ENCODE assay signal across 30 cellular contexts in genomic region chr2:121793816-121794215, GRCh38.
"Had no signal": no experiment of that assay in that cellular context is flagged by ENCODE, and none has a peak within 500 bp of the region (broad histone marks: within the 10 kb centered on the region; RNA-seq: fewer than 3 reads in every experiment).

No MANE protein-coding gene starts in this region.

- H3K4me1 Mint-ChIP-seq: natural killer cell; stimulated activated memory B cell treated with anti-CD40 and anti-IgM and Interleukin-4, amounts not matched to agents 10 μg/mL and 1 μg/mL and 100 μg/mL, for 72 hours; stimulated activated naive CD8-positive, alpha-beta T cell treated with anti-CD3 and anti-CD28 coated beads, Interleukin-15, amount 100 ng/mL, for 72 hours had no signal

- H2AFZ ChIP-seq: neural progenitor cell, parathyroid adenoma had no signal

- H3K27ac ChIP-seq: neural progenitor cell, ovary, parathyroid adenoma, psoas muscle, right lobe of liver, sigmoid colon, suprapubic skin, testis, tibial artery, transverse colon, upper lobe of right lung, uterus had no signal

- H3K27ac Mint-ChIP-seq: natural killer cell; nephron; neural progenitor cell; progenitor cell of endocrine pancreas; stimulated activated memory B cell treated with anti-CD40 and anti-IgM and Interleukin-4, amounts not matched to agents 10 μg/mL and 1 μg/mL and 100 μg/mL, for 72 hours; stimulated activated naive CD8-positive, alpha-beta T cell treated with anti-CD3 and anti-CD28 coated beads, Interleukin-15, amount 100 ng/mL, for 72 hours; type B pancreatic cell had no signal

- H3K79me2 ChIP-seq: parathyroid adenoma had no signal

- H3K9ac ChIP-seq: neural progenitor cell, parathyroid adenoma had no signal

- H3K4me2 ChIP-seq: neural progenitor cell had no signal

- H3K36me3 Mint-ChIP-seq: natural killer cell; neural progenitor cell; stimulated activated memory B cell treated with anti-CD40 and anti-IgM and Interleukin-4, amounts not matched to agents 10 μg/mL and 1 μg/mL and 100 μg/mL, for 72 hours; type B pancreatic cell had no signal

- H3K4me1 ChIP-seq: neural progenitor cell, parathyroid adenoma, psoas muscle, right lobe of liver, sigmoid colon, suprapubic skin, testis, tibial artery, transverse colon, upper lobe of right lung, uterus had no signal

- ATAC-seq: natural killer cell; psoas muscle; right cardiac atrium; right lobe of liver; stimulated activated memory B cell treated with anti-CD40 and anti-IgM and Interleukin-4, amounts not matched to agents 10 μg/mL and 1 μg/mL and 100 μg/mL, for 72 hours; stimulated activated naive CD8-positive, alpha-beta T cell treated with anti-CD3 and anti-CD28 coated beads, Interleukin-15, amount 100 ng/mL, for 72 hours; stimulated activated naive CD8-positive, alpha-beta T cell treated with anti-CD3 and anti-CD28 coated beads, Interleukin-15, Interleukin-2, amounts not matched to agents 100 U/mL and 50 U/mL, for 24 hours; upper lobe of right lung had no signal

- H3K36me3 ChIP-seq: neural progenitor cell, ovary, right lobe of liver, sigmoid colon, suprapubic skin, tibial artery, transverse colon, upper lobe of right lung, uterus had no signal

- H3K4me3 Mint-ChIP-seq: natural killer cell; nephron; neural progenitor cell; stimulated activated memory B cell treated with anti-CD40 and anti-IgM and Interleukin-4, amounts not matched to agents 10 μg/mL and 1 μg/mL and 100 μg/mL, for 72 hours; stimulated activated naive CD8-positive, alpha-beta T cell treated with anti-CD3 and anti-CD28 coated beads, Interleukin-15, amount 100 ng/mL, for 72 hours; type B pancreatic cell had no signal

- H3K4me3 ChIP-seq: neural progenitor cell, ovary, psoas muscle, right lobe of liver, sigmoid colon, suprapubic skin, testis, tibial artery, transverse colon, upper lobe of right lung, uterus had no signal

- FAIRE-seq: small intestine had no signal

- H3K9me3 ChIP-seq: ovary, psoas muscle, right lobe of liver, suprapubic skin, testis, tibial artery, transverse colon, upper lobe of right lung, uterus had no signal

- DNase-seq: natural killer cell; occipital lobe; ovary; posterior cingulate gyrus; psoas muscle; right cardiac atrium; right lobe of liver; sigmoid colon; small intestine; stimulated activated CD4-positive, alpha-beta T cell treated with anti-CD3 and anti-CD28 coated beads, Interleukin-15, amount 100 ng/mL, for 24 hours; stimulated activated CD4-positive, alpha-beta T cell treated with anti-CD3 and anti-CD28 coated beads, Interleukin-2, amount 100 ng/mL, for 24 hours; stimulated activated CD4-positive, alpha-beta T cell treated with anti-CD3 and anti-CD28 coated beads, Interleukin-2, amount 100 ng/mL, for 48 hours; stimulated activated CD4-positive, alpha-beta T cell treated with anti-CD3 and anti-CD28 coated beads, Interleukin-4, amount 100 ng/mL, for 24 hours; stimulated activated CD8-positive, alpha-beta memory T cell treated with anti-CD3 and anti-CD28 coated beads, Interleukin-4, amount 100 ng/mL, for 48 hours; stimulated activated naive CD4-positive, alpha-beta T cell; stimulated activated naive CD8-positive, alpha-beta T cell treated with anti-CD3 and anti-CD28 coated beads, Interleukin-15, amount 100 ng/mL, for 72 hours; stimulated activated naive CD8-positive, alpha-beta T cell treated with anti-CD3 and anti-CD28 coated beads, Interleukin-15, Interleukin-2, amounts not matched to agents 100 U/mL and 50 U/mL, for 24 hours; substantia nigra; testis; tibial artery; transverse colon; upper lobe of right lung; uterus had no signal

- H3K27me3 ChIP-seq: neural progenitor cell, ovary, right lobe of liver, testis, transverse colon, upper lobe of right lung, uterus had no signal

- H3K9me3 Mint-ChIP-seq: natural killer cell; stimulated activated memory B cell treated with anti-CD40 and anti-IgM and Interleukin-4, amounts not matched to agents 10 μg/mL and 1 μg/mL and 100 μg/mL, for 72 hours; stimulated activated naive CD8-positive, alpha-beta T cell treated with anti-CD3 and anti-CD28 coated beads, Interleukin-15, amount 100 ng/mL, for 72 hours had no signal
